Comparison of ENCODE assay signal across 19 cellular contexts in the genomic region with DNA sequence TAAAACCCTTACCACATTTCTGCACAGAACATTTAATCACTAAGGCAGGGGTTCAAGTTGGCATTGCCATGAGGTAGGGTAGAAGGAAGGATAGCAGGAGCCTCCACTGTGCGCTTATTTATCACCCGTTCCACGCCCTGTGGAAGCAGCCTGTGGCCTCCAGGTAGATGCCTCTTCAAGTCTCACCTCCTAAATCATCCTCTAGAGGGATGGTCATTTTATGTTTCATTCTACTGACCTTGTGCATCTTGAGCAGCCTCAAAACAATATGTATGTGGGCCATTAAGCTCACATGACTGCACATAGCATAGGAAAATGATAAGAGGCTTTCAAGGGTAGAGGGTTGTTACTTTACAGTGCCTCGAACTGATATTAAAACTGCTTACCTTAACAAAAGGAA.
"Had no signal": no experiment of that assay in that cellular context is flagged by ENCODE, and none has a peak within 500 bp of the region (broad histone marks: within the 10 kb centered on the region; RNA-seq: fewer than 3 reads in every experiment).

No MANE protein-coding gene starts in this region.

- H3K4me3 ChIP-seq: ascending aorta, left ventricle myocardium inferior, mucosa of descending colon, psoas muscle, tibial nerve, uterus had no signal

- H3K27ac Mint-ChIP-seq: activated T-cell treated with anti-CD3 and anti-CD28 coated beads, Interleukin-2, amount 50 U/mL, for 72 hours; effector memory CD8-positive, alpha-beta T cell; memory B cell; naive B cell; stimulated activated naive CD8-positive, alpha-beta T cell treated with anti-CD3 and anti-CD28 coated beads, Interleukin-15, Interleukin-2, amounts not matched to agents 100 ng/mL and 50 ng/mL, for 24 hours; T-helper 1 cell treated with Interleukin-12 subunit alpha and Interleukin-12 subunit beta and Interleukin-4 antibody, amounts not matched to agents 30 μg/mL and 1 μg/mL, for 36 hours had no signal

- H3K4me1 Mint-ChIP-seq: memory B cell, naive B cell had no signal

- H3K27me3 ChIP-seq: ascending aorta, foreskin keratinocyte, tibial nerve, uterus had no signal

- ATAC-seq: activated T-cell treated with anti-CD3 and anti-CD28 coated beads, Interleukin-2, amount 50 U/mL, for 72 hours; effector memory CD8-positive, alpha-beta T cell; foreskin keratinocyte; mucosa of descending colon; psoas muscle; right cardiac atrium had no signal

- H3K36me3 Mint-ChIP-seq: memory B cell, naive B cell had no signal

- DNase-seq: activated CD4-positive, alpha-beta T cell treated with anti-CD3 and anti-CD28 coated beads, Interleukin-2, amount 50 U/mL, for 4 hours; activated effector memory CD4-positive, alpha-beta T cell treated with anti-CD3 and anti-CD28 coated beads, Interleukin-2, amount 50 U/mL, for 16 hours; activated naive CD4-positive, alpha-beta T cell treated with anti-CD3 and anti-CD28 coated beads, Interleukin-2, amount 50 U/mL, for 16 hours; activated T-cell treated with anti-CD3 and anti-CD28 coated beads, Interleukin-2, amount 50 U/mL, for 72 hours; effector memory CD8-positive, alpha-beta T cell; foreskin keratinocyte; glutamatergic neuron; hippocampal formation; left ventricle myocardium inferior; mucosa of descending colon; naive B cell; psoas muscle; right cardiac atrium; uterus had no signal

- H3K27me3 Mint-ChIP-seq: effector memory CD8-positive, alpha-beta T cell; memory B cell; naive B cell; stimulated activated naive CD8-positive, alpha-beta T cell treated with anti-CD3 and anti-CD28 coated beads, Interleukin-15, Interleukin-2, amounts not matched to agents 100 ng/mL and 50 ng/mL, for 24 hours had no signal

- H3K9me3 Mint-ChIP-seq: activated T-cell treated with anti-CD3 and anti-CD28 coated beads, Interleukin-2, amount 50 U/mL, for 72 hours; stimulated activated naive CD8-positive, alpha-beta T cell treated with anti-CD3 and anti-CD28 coated beads, Interleukin-15, Interleukin-2, amounts not matched to agents 100 ng/mL and 50 ng/mL, for 24 hours; T-helper 1 cell treated with Interleukin-12 subunit alpha and Interleukin-12 subunit beta and Interleukin-4 antibody, amounts not matched to agents 30 μg/mL and 1 μg/mL, for 36 hours had no signal

- H3K36me3 ChIP-seq: ascending aorta, left ventricle myocardium inferior, tibial nerve, uterus had no signal

- H3K4me3 Mint-ChIP-seq: activated T-cell treated with anti-CD3 and anti-CD28 coated beads, Interleukin-2, amount 50 U/mL, for 72 hours; effector memory CD8-positive, alpha-beta T cell; memory B cell; naive B cell; stimulated activated naive CD8-positive, alpha-beta T cell treated with anti-CD3 and anti-CD28 coated beads, Interleukin-15, Interleukin-2, amounts not matched to agents 100 ng/mL and 50 ng/mL, for 24 hours; T-helper 1 cell treated with Interleukin-12 subunit alpha and Interleukin-12 subunit beta and Interleukin-4 antibody, amounts not matched to agents 30 μg/mL and 1 μg/mL, for 36 hours had no signal

- H3K9me3 ChIP-seq: ascending aorta, left ventricle myocardium inferior, mucosa of descending colon, psoas muscle, tibial nerve, uterus had no signal

- H3K4me1 ChIP-seq: ascending aorta, foreskin keratinocyte, left ventricle myocardium inferior, psoas muscle, tibial nerve, uterus had no signal
